ENCODE assay signal across 12 cellular contexts in the genomic region with DNA sequence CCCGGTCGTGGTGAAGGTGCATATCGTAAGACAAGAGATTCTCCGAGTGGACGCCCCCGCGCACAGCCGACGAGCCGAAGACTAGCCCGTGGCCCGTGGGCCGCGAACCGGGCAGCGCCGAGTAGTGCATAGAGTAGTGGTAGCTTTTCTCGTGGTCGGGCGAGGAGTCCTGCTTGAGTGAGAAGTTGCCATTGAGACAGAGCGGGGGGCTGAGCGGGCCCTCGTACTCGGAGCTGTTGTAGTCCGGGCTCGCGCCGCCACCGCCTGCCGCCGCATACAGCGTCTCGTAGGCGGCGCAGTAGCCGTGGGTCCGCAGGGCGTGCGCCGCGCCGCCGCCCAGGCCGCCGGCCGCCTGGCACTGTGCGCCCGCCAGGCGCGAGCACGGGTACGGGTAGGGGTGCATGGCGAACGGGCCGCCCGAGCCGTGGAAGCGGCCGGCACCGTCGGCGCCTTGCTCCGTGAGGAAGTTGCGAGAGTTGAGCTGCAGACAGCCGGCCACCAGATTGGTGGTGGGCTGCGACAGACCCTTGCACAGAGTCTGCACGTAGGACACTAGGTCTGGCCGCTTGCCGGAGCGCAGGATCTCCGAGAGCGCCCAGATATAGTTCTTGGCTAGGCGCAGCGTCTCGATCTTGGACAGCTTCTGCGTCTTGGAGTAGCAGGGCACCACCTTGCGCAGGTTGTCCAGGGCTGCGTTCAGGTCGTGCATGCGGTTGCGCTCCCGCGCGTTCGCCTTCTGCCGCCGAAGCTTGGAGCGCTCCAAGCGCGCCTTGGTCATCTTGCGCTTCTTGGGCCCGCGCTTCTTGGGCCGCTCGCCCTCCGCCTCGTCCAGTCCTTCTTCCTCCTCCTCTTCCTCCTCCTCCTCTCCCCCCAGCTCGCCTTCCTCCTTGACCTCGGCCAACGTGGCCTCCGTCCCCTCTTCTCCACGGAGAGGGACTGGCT. TPM values are rescaled to one million over a fixed set of nuclear protein-coding genes. Genes with fewer than 3 reads are reported as not detected.
DNase-seq lines count a peak whose midpoint lies in the region; ATAC-seq and TF ChIP-seq lines count a peak whose summit lies in the region.
"Had no signal": no experiment of that assay in that cellular context is flagged by ENCODE, and none has a peak within 500 bp of the region (broad histone marks: within the 10 kb centered on the region; RNA-seq: fewer than 3 reads in every experiment).

No MANE protein-coding gene starts in this region.

- no peak overlapping the region for H3K27ac Mint-ChIP-seq in CD4-positive, CD25-positive, alpha-beta regulatory T cell

- TF ChIP-seq CTCF in HEK293 (tag by site-specific recombination; IDR thresholded peaks at IDR 0.05) = no peak
- TF ChIP-seq CTCF in mammary epithelial cell (conservative IDR thresholded peaks at IDR 0.05 in 1 of 2, IDR thresholded peaks at IDR 0.05 in 1 of 2; ENCODE audit: extremely low read depth in 1 of 2, insufficient read depth in 1 of 2, low read depth in 1 of 2, low read length in 2 of 2) = no peak
- no peak for TF ChIP-seq CTCF in mucosa of descending colon (IDR thresholded peaks at IDR 0.05)

- peaks cover 41% of the 10 kb centered on the region for H3K4me1 ChIP-seq in CD4-positive, CD25-positive, alpha-beta regulatory T cell (ENCODE audit: control insufficient read depth, insufficient read depth, low read length, poor library complexity, severe bottlenecking)
- H3K4me1 ChIP-seq in HEK293 (ENCODE audit: control insufficient read depth, insufficient read depth, low read length) (peaks cover 24% of the 10 kb centered on the region), mammary epithelial cell (ENCODE audit: insufficient read depth, low read length) (peaks cover 25% of the 10 kb centered on the region), mucosa of descending colon (ENCODE audit: low read depth) (peaks cover 22% of the 10 kb centered on the region)

- no peaks in the 10 kb centered on the region for H3K36me3 ChIP-seq in CD4-positive, CD25-positive, alpha-beta regulatory T cell (ENCODE audit: control insufficient read depth, insufficient read depth, low read length)
- H3K36me3 ChIP-seq in HEK293 (ENCODE audit: control insufficient read depth in 2 of 2, insufficient read depth in 1 of 2, low read length in 2 of 2) = no peaks in the 10 kb centered on the region
- H3K36me3 ChIP-seq in mammary epithelial cell (ENCODE audit: insufficient read depth, low read length) = no peaks in the 10 kb centered on the region
- no peaks in the 10 kb centered on the region for H3K36me3 ChIP-seq in mucosa of descending colon (ENCODE audit: low read depth)

- H3K4me3 ChIP-seq in CD4-positive, CD25-positive, alpha-beta regulatory T cell (ENCODE audit: low read depth, low read length) = no peak overlapping the region
- peak overlapping the region; percentile 15 for H3K4me3 ChIP-seq in HEK293 (ENCODE audit: low read depth, low read length)
- H3K4me3 ChIP-seq in mammary epithelial cell (replicated peaks in 1 of 3; ENCODE audit: insufficient read depth in 1 of 3, low read depth in 2 of 3, low read length in 3 of 3) = peak overlapping the region in 2 of 3 experiments; percentile 5 to 9
- no peak overlapping the region for H3K4me3 ChIP-seq in mucosa of descending colon

- peak in 1 of 3 donors; percentile 28 for DNase-seq in CD4-positive, CD25-positive, alpha-beta regulatory T cell
- DNase-seq in mammary epithelial cell (peak; percentile 61), mucosa of descending colon (peak in 1 of 3 donors; percentile 33), GOT3 (lab: John Stamatoyannopoulos, UW) (no peak), AG20443 (ENCODE audit: low spot score) (no peak), amniotic stem cell (lab: John Stamatoyannopoulos, UW) (no peak)
- DNase-seq: KG1; stimulated activated CD8-positive, alpha-beta memory T cell treated with anti-CD3 and anti-CD28 coated beads, Interleukin-4, amount 100 ng/mL, for 48 hours had no signal

- dilution Hi-C loops in mammary epithelial cell (cut with HindIII; ENCODE audit: low sequenced_read_pairs) = no loop called here

- H3K27me3 Mint-ChIP-seq in CD4-positive, CD25-positive, alpha-beta regulatory T cell = peaks cover 88% of the 10 kb centered on the region

- H3K9me3 Mint-ChIP-seq in CD4-positive, CD25-positive, alpha-beta regulatory T cell = peaks cover 0 to 3% (median 0%) of the 10 kb centered on the region in 7 donors

- H3K4me1 Mint-ChIP-seq in CD4-positive, CD25-positive, alpha-beta regulatory T cell = peaks cover 0 to 31% (median 6%) of the 10 kb centered on the region in 4 donors

- H3K4me3 Mint-ChIP-seq in CD4-positive, CD25-positive, alpha-beta regulatory T cell = peak overlapping the region in 3 of 4 donors; percentile 26 to 52 (median 47)

- H2AFZ ChIP-seq in mammary epithelial cell (ENCODE audit: low read depth, low read length) = no peak overlapping the region

- in situ Hi-C loops in mammary epithelial cell (cut with MboI; ENCODE audit: low sequenced_read_pairs in 2 of 2) = no loop called here

- no peaks in the 10 kb centered on the region for H3K79me2 ChIP-seq in mammary epithelial cell (ENCODE audit: insufficient read depth, low read length)

- POLR2A ChIA-PET in HEK293 (lab: Yijun Ruan, JAX) = interaction anchor here (1.3 kb wide), 1 partner anchor 13 kb away, joined by 3 read pairs; no protein-coding TSS in a partner anchor

- H4K20me1 ChIP-seq in mammary epithelial cell (ENCODE audit: insufficient read depth, low read length) = peaks cover 5% of the 10 kb centered on the region

- H3K9ac ChIP-seq in mammary epithelial cell (ENCODE audit: insufficient read depth, low read length) = no peak overlapping the region

- CTCF ChIA-PET in HEK293 (lab: Yijun Ruan, JAX) = interaction anchor here (0.5 to 3.0 kb wide), 9 partner anchors 9 to 1050 kb away, joined by 3 to 41 read pairs (median 4); no protein-coding TSS in a partner anchor
- CTCF ChIA-PET in mammary epithelial cell (lab: Charles Lee; ENCODE audit: low non-redundant PET) = no interaction called here

- no peaks in the 10 kb centered on the region for H3K36me3 Mint-ChIP-seq in CD4-positive, CD25-positive, alpha-beta regulatory T cell

- no peak for ATAC-seq in CD4-positive, CD25-positive, alpha-beta regulatory T cell (ENCODE audit: low read depth in 2 of 2)
- peak; percentile 72 for ATAC-seq in mucosa of descending colon
- no peak for ATAC-seq in GM18511 (IDR thresholded peaks at IDR 0.05; ENCODE audit: unreplicated experiment)
- ATAC-seq: HCT116 had no signal

- BruUV-seq in mammary epithelial cell (replicated peaks; lab: Mats Ljungman, UMichigan) = no TSS peak

- 4% methylated on average over 29 of the region's 102 CpGs for WGBS in mammary epithelial cell (ENCODE audit: low coverage, missing lambda C conversion rate)

- H3K27me3 ChIP-seq in CD4-positive, CD25-positive, alpha-beta regulatory T cell (ENCODE audit: control insufficient read depth, insufficient read depth, low read length) = peaks cover 33% of the 10 kb centered on the region
- peaks cover 43% of the 10 kb centered on the region for H3K27me3 ChIP-seq in mammary epithelial cell (ENCODE audit: insufficient read depth, low read length)

- H3K9me3 ChIP-seq in CD4-positive, CD25-positive, alpha-beta regulatory T cell (ENCODE audit: control insufficient read depth in 2 of 2, low read length in 2 of 2) = no peaks in the 10 kb centered on the region
- H3K9me3 ChIP-seq in HEK293 (ENCODE audit: control insufficient read depth, insufficient read depth, low read depth, low read length) (no peaks in the 10 kb centered on the region), mammary epithelial cell (replicated peaks; ENCODE audit: insufficient read depth, low read length) (no peaks in the 10 kb centered on the region), mucosa of descending colon (no peaks in the 10 kb centered on the region)

- peak overlapping the region; percentile 60 for H3K4me2 ChIP-seq in mammary epithelial cell (ENCODE audit: insufficient read depth, low read depth, low read length)

- intact Hi-C loops in mammary epithelial cell (cut with micrococcal nuclease) (no loop called here), mucosa of descending colon (cut with DNase I, micrococcal nuclease) (no loop called here)

- H3K27ac ChIP-seq in CD4-positive, CD25-positive, alpha-beta regulatory T cell (ENCODE audit: insufficient read depth, low read length, poor library complexity, severe bottlenecking) = no peak overlapping the region
- H3K27ac ChIP-seq in HEK293 (ENCODE audit: extremely low read depth, low read depth, low read length) = no peak overlapping the region
- H3K27ac ChIP-seq in mammary epithelial cell (ENCODE audit: insufficient read depth, low read depth, low read length) = no peak overlapping the region

TF ChIP-seq in HEK293, 187 proteins besides CTCF, POLR2A, EP300 and RAD21 (continues in another document):
- TF ChIP-seq ZNF214 (tag by site-specific recombination; IDR thresholded peaks at IDR 0.05; ENCODE audit: borderline replicate concordance) (no peak), TCF7L2 (IDR thresholded peaks at IDR 0.05; ENCODE audit: borderline replicate concordance, low read depth, low read length) (no peak), ZNF777 (tag by site-specific recombination; IDR thresholded peaks at IDR 0.05; ENCODE audit: borderline replicate concordance) (0 out of 2 replicates have a peak, but pooled peaks have one; percentile 39)

RNA-seq across cellular contexts. Expression of a gene that starts 2.0 kb away (rescaled TPM):
- total RNA-seq in CD4-positive, CD25-positive, alpha-beta regulatory T cell = not detected
- not detected for polyA plus RNA-seq in CD4-positive, CD25-positive, alpha-beta regulatory T cell
- total RNA-seq in mammary epithelial cell (not detected), mucosa of descending colon (under 1 TPM in 1 of 3 donors, not detected in 2; 0.05 TPM)
- not detected for polyA plus RNA-seq in mammary epithelial cell
- not detected for polyA minus RNA-seq in mammary epithelial cell
- total RNA-seq: RPMI7951 had no signal

RNA-seq across cellular contexts. Expression of a gene that starts 21.0 kb away (rescaled TPM):
- not detected for total RNA-seq in CD4-positive, CD25-positive, alpha-beta regulatory T cell
- not detected for polyA plus RNA-seq in CD4-positive, CD25-positive, alpha-beta regulatory T cell
- total RNA-seq in mammary epithelial cell (under 1 TPM in 1 of 2 donors, not detected in 1; 0.17 TPM), mucosa of descending colon (100 to 1,000 TPM; 108 to 362 (median 356) TPM)
- polyA plus RNA-seq in mammary epithelial cell = 0.07 TPM
- not detected for polyA minus RNA-seq in mammary epithelial cell

RNA-seq across cellular contexts. Expression of a gene that starts 31.2 kb away (rescaled TPM):
- total RNA-seq in CD4-positive, CD25-positive, alpha-beta regulatory T cell = 95.9 TPM
- 10 to 100 TPM; 45.4 to 48.6 (median 46.5) TPM for polyA plus RNA-seq in CD4-positive, CD25-positive, alpha-beta regulatory T cell
- total RNA-seq in mammary epithelial cell = 10 to 100 TPM; 20.2 to 35.7 TPM
- polyA plus RNA-seq in mammary epithelial cell = 36.7 TPM
- 18.9 TPM for polyA minus RNA-seq in mammary epithelial cell
- total RNA-seq in mucosa of descending colon = 10 to 100 TPM; 36.1 to 58.8 (median 57.6) TPM

RNA-seq across cellular contexts. Expression of a gene that starts 59.4 kb away (rescaled TPM):
- total RNA-seq in CD4-positive, CD25-positive, alpha-beta regulatory T cell = 3.4 TPM
- under 1 TPM in 1 of 4 donors, not detected in 3; 0.07 TPM for polyA plus RNA-seq in CD4-positive, CD25-positive, alpha-beta regulatory T cell
- under 1 TPM; 0.33 to 0.42 TPM for total RNA-seq in mammary epithelial cell
- polyA plus RNA-seq in mammary epithelial cell = 0.10 TPM
- polyA minus RNA-seq in mammary epithelial cell = not detected
- 1 to 10 TPM in 2 of 3 donors, under 1 TPM in 1; 0.96 to 3.4 (median 1.5) TPM for total RNA-seq in mucosa of descending colon

Comparison
In these comparisons a context has a peak if more than half of its experiments do, and no peak if none do; other contexts are left out.
1. H3K4me3 ChIP-seq: peak in HEK293 (single experiment) and mammary epithelial cell (2 of 3); none in CD4-positive, CD25-positive, alpha-beta regulatory T cell (single experiment) and mucosa of descending colon (single experiment).
2. RNA of a gene that starts 21.0 kb away (total RNA-seq): 108 to 362 TPM in mucosa of descending colon; 0.17 TPM in mammary epithelial cell and not detected in CD4-positive, CD25-positive, alpha-beta regulatory T cell (single experiment); every median in the first group is over 10 times any median in the second.